ENCODE assay signal across 31 cellular contexts in the genomic region with DNA sequence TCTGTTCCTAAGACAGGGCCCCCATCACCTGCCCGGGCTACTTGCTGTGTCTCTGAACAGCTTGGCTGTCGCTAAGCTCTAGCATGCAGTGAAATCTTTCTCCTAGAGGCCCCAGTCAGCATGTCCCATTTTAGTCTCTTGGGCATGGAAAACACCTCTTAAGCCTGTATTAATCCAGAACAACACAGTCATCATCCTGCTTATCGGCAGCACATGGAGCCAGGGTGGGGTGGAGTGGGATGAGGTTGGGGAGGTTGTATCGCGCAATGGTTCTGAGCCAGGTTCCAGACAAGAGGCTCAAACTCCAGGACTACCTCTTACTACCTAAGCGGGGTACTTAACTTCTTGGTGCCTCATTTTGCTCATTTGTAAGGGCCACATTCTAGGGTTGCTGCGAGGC. TPM values are rescaled to one million over a fixed set of nuclear protein-coding genes. Genes with fewer than 3 reads are reported as not detected.
DNase-seq lines count a peak whose midpoint lies in the region; ATAC-seq, FAIRE-seq and TF ChIP-seq lines count a peak whose summit lies in the region.
"Had no signal": no experiment of that assay in that cellular context is flagged by ENCODE, and none has a peak within 500 bp of the region (broad histone marks: within the 10 kb centered on the region; RNA-seq: fewer than 3 reads in every experiment).

No MANE protein-coding gene starts in this region.

- TF ChIP-seq CTCF in HEK293 (tag by site-specific recombination; IDR thresholded peaks at IDR 0.05) (no peak), Panc1 (IDR thresholded peaks at IDR 0.05) (no peak), prostate gland (IDR thresholded peaks at IDR 0.05) (no peak)

- no peak for ATAC-seq in Panc1
- ATAC-seq: GM12878, Right ventricle myocardium inferior, SK-N-SH treated with all-trans-retinoic acid at 6 μM for 48 hours had no signal

- TF ChIP-seq POLR2A in prostate gland (IDR thresholded peaks at IDR 0.05) (no peak), GM12891 (IDR thresholded peaks at IDR 0.05; ENCODE audit: low read depth, low read length) (no peak)

- POLR2A ChIA-PET in HEK293 (lab: Yijun Ruan, JAX) = interaction anchor here (1.5 kb wide), 1 partner anchor 10 kb away, joined by 5 read pairs; no protein-coding TSS in a partner anchor
- POLR2A ChIA-PET in Panc1 (lab: Charles Lee) = no interaction called here

- WGBS in prostate gland = 68% methylated on average over 7 of the region's 7 CpGs

- H3K27me3 ChIP-seq in Panc1 (ENCODE audit: control insufficient read depth, insufficient read depth, low read length) (no peaks in the 10 kb centered on the region), prostate gland (replicated peaks; ENCODE audit: insufficient read depth) (no peaks in the 10 kb centered on the region)
- H3K27me3 ChIP-seq: SJCRH30 had no signal

- H3K9me3 ChIP-seq in HEK293 (ENCODE audit: control insufficient read depth, insufficient read depth, low read depth, low read length) = no peaks in the 10 kb centered on the region
- no peaks in the 10 kb centered on the region for H3K9me3 ChIP-seq in Panc1 (ENCODE audit: control insufficient read depth, insufficient read depth, low read depth, low read length)
- H3K9me3 ChIP-seq in prostate gland = no peaks in the 10 kb centered on the region

- no peak overlapping the region for H3K4me3 ChIP-seq in HEK293 (ENCODE audit: low read depth, low read length)
- no peak overlapping the region for H3K4me3 ChIP-seq in Panc1 (ENCODE audit: low read depth in 2 of 2, low read length in 2 of 2)
- no peak overlapping the region for H3K4me3 ChIP-seq in prostate gland
- H3K4me3 ChIP-seq: GM12878, SJCRH30 had no signal

- no peak for FAIRE-seq in GM12891 (lab: Jason Lieb, UNC)
- FAIRE-seq: GM12878, H54, RCC 7860 had no signal

- H3K36me3 ChIP-seq in HEK293 (ENCODE audit: control insufficient read depth in 2 of 2, insufficient read depth in 1 of 2, low read length in 2 of 2) (no peaks in the 10 kb centered on the region), Panc1 (ENCODE audit: control insufficient read depth, insufficient read depth, low read length) (no peaks in the 10 kb centered on the region), prostate gland (no peaks in the 10 kb centered on the region)
- H3K36me3 ChIP-seq: SJCRH30 had no signal

- in situ Hi-C loops in Panc1 (cut with HindIII; ENCODE audit: low pct_unique_long_range_greater_than_20kb, low sequenced_read_pairs) = no loop called here

- intact Hi-C loops in Panc1 (cut with micrococcal nuclease; ENCODE audit: unreplicated experiment) = no loop called here
- intact Hi-C loops in prostate gland (cut with DNase I) = no loop called here

- H3K4me1 ChIP-seq in HEK293 (ENCODE audit: control insufficient read depth, insufficient read depth, low read length) (no peaks in the 10 kb centered on the region; the same call in 1 of the 2 replicates), Panc1 (ENCODE audit: control insufficient read depth, insufficient read depth, low read length) (peaks cover 15% of the 10 kb centered on the region), prostate gland (replicated peaks) (no peaks in the 10 kb centered on the region)

- no peak for DNase-seq in Panc1 (ENCODE audit: low read depth, low spot score)
- no peak for DNase-seq in epithelial cell of prostate (ENCODE audit: low read depth, low spot score)
- no peak for DNase-seq in prostate gland (ENCODE audit: low spot score)
- no peak for DNase-seq in GM12891 (ENCODE audit: insufficient read length, low spot score)
- DNase-seq in OCI-M1 (lab: John Stamatoyannopoulos, UW) = no peak
- no peak for DNase-seq in activated naive CD4-positive, alpha-beta T cell treated with anti-CD3 and anti-CD28 coated beads, Interleukin-2, amount 50 U/mL, for 16 hours
- DNase-seq: C1 segment of cervical spinal cord; CD4-positive, alpha-beta memory T cell; COR-L47; DMS 273 treated with DMSO at 0.1 percent for 48 hours; DMS79; EL; GDM1; NCI-H1048; NCI-H1417 treated with DMSO at 0.1 percent for 48 hours; NCI-H187; NCI-H2081 treated with DMSO at 0.1 percent for 48 hours; NCI-H2171; NCI-H345; NCI-H510A treated with DMSO at 0.1 percent for 48 hours; NK-92 treated with Interleukin-12 subunit alpha and Interleukin-12 subunit beta, amount 100 ng/mL, for 24 hours; SJCRH30; T-helper 2 cell had no signal

- CTCF ChIA-PET in HEK293 (lab: Yijun Ruan, JAX) (interaction anchor here (0.5 to 1.7 kb wide), 4 partner anchors 17 to 795 kb away, joined by 3 to 9 read pairs (median 4); no protein-coding TSS in a partner anchor), Panc1 (lab: Charles Lee) (no interaction called here)

- BruUV-seq in Panc1 (replicated peaks; lab: Mats Ljungman, UMichigan) = TSS peak; percentile 46

- H3K27ac ChIP-seq in HEK293 (ENCODE audit: extremely low read depth, low read depth, low read length) = no peak overlapping the region
- H3K27ac ChIP-seq in Panc1 (ENCODE audit: low read length) = no peak overlapping the region
- H3K27ac ChIP-seq in epithelial cell of prostate = peak overlapping the region; percentile 96
- H3K27ac ChIP-seq in prostate gland = peak overlapping the region; percentile 29 to 38
- H3K27ac ChIP-seq: KMS-11, SJCRH30 had no signal

TF ChIP-seq in HEK293, 187 proteins besides CTCF, POLR2A, EP300 and RAD21:
- no peak for TF ChIP-seq ZNF837 (tag by site-specific recombination; IDR thresholded peaks at IDR 0.05)
- no peak for TF ChIP-seq ZNF660 (tag by site-specific recombination; IDR thresholded peaks at IDR 0.05)
- TF ChIP-seq KLF7 (tag by site-specific recombination; IDR thresholded peaks at IDR 0.05; ENCODE audit: borderline replicate concordance) = no peak
- no peak for TF ChIP-seq KLF9 (tag by site-specific recombination; IDR thresholded peaks at IDR 0.05; ENCODE audit: low read depth)
- peak; percentile 74 for TF ChIP-seq ZNF600 (tag by site-specific recombination; IDR thresholded peaks at IDR 0.05)
- no peak for TF ChIP-seq SP2 (tag by site-specific recombination; IDR thresholded peaks at IDR 0.05)
- TF ChIP-seq SALL2 (tag by site-specific recombination; IDR thresholded peaks at IDR 0.05; ENCODE audit: borderline replicate concordance) = no peak
- TF ChIP-seq ZNF768 (tag by site-specific recombination; IDR thresholded peaks at IDR 0.05) = no peak
- no peak for TF ChIP-seq ZNF510 (tag by site-specific recombination; IDR thresholded peaks at IDR 0.05; ENCODE audit: insufficient replicate concordance)

TF ChIP-seq in GM12891, 5 proteins besides CTCF, POLR2A, EP300 and RAD21:
- no peak for TF ChIP-seq PAX5 (IDR thresholded peaks at IDR 0.05; ENCODE audit: insufficient read depth, low read length, severe bottlenecking)
- no peak for TF ChIP-seq POLR2AphosphoS5 (IDR thresholded peaks at IDR 0.05; ENCODE audit: low read depth, low read length)
- TF ChIP-seq SPI1 (IDR thresholded peaks at IDR 0.05; ENCODE audit: low read depth, low read length) = no peak
- TF ChIP-seq TAF1 (IDR thresholded peaks at IDR 0.05; ENCODE audit: low read depth, low read length) = no peak
- no peak for TF ChIP-seq POU2F2 (IDR thresholded peaks at IDR 0.05; ENCODE audit: low read depth, low read length)

RNA-seq across cellular contexts. Expression of a gene that starts 7.8 kb away (rescaled TPM):
- total RNA-seq in Panc1 (2021; ENCODE audit: unreplicated experiment) (23.0 TPM), prostate gland (10 to 100 TPM; 21.0 to 23.1 TPM)
- 26.2 TPM for polyA plus RNA-seq in Panc1 (2012; ENCODE audit: insufficient read length)
- polyA plus RNA-seq in GM12891 (2012; ENCODE audit: low read depth, missing spikeins) = 0.13 TPM
- total RNA-seq: A673, SJCRH30 had no signal

RNA-seq across cellular contexts. Expression of a gene that starts 38.0 kb away (rescaled TPM):
- total RNA-seq in Panc1 (2021; ENCODE audit: unreplicated experiment) (0.54 TPM), prostate gland (under 1 TPM; 0.36 to 0.85 TPM)
- polyA plus RNA-seq in Panc1 (2012; ENCODE audit: insufficient read length) = 1.6 TPM
- polyA plus RNA-seq in GM12891 (2012; ENCODE audit: low read depth, missing spikeins) = 0.23 TPM
- total RNA-seq: A673; CD4-positive, alpha-beta memory T cell had no signal
- polyA plus RNA-seq: CD4-positive, alpha-beta memory T cell had no signal

RNA-seq across cellular contexts. Expression of a gene that starts 40.4 kb away (rescaled TPM):
- total RNA-seq in Panc1 (2021; ENCODE audit: unreplicated experiment) = 6.0 TPM
- 16.3 TPM for polyA plus RNA-seq in Panc1 (2012; ENCODE audit: insufficient read length)
- 10 to 100 TPM in 1 of 2 donors, 1 to 10 TPM in 1; 7.0 to 13.8 TPM for total RNA-seq in prostate gland
- not detected for polyA plus RNA-seq in GM12891 (2012; ENCODE audit: low read depth, missing spikeins)
- total RNA-seq: CD4-positive, alpha-beta memory T cell; SJCRH30 had no signal
- polyA plus RNA-seq: CD4-positive, alpha-beta memory T cell; GM12878 had no signal

Comparison
In these comparisons a context has a peak if more than half of its experiments do, and no peak if none do; other contexts are left out.
1. H3K27ac ChIP-seq: peak in epithelial cell of prostate (single experiment) and prostate gland (2 of 2); none in HEK293 (single experiment) and Panc1 (single experiment).